In the genomic region with DNA sequence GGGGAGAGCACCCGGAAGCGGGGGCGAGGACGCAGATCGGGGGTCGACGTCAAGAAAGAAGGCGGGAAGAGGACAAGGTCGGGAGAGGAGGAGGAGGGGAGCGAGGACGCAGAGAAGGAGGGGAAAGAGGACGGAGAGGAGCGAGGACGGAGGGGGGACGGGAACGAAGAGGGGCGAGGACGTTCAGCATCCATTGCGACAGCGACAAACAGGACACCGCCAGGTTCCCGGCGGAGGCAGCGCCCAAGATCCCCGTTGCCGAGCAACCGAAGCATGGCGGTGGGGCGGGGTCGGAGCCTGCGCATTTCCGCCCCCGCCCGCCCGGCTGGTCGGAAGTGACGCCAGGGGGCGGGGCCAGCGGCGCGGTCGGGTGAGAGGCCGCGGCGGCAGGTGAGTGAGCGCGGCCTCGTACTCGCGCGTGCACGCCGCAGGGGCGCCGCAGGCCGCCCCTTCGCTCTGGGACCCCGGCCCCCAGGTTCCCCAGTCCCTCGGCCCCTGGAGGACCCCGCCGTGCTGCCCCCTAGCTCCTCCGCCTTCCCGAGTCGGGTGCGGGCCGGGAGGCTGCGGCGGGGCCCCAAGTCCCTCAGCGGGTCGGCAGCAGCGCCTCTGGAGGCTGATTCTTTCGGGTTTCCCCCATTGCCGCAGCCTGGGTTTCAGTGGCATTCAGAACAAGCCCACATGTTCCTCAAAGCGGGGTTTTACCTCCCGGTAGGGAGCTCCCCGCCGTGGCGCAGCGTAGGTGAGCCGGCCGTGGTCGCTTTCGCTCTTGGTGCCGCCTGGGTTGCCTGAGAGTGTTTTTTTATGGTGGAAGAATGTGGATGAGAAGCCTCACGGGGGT, we compare ENCODE assay signal across 8 cellular contexts. TPM values are rescaled to one million over a fixed set of nuclear protein-coding genes. Genes with fewer than 3 reads are reported as not detected.
A peak's percentile ranks its signal among the peaks of the same experiment; 100 is the strongest.
DNase-seq lines count a peak whose midpoint lies in the region; ATAC-seq, FAIRE-seq and TF ChIP-seq lines count a peak whose summit lies in the region.

A gene with protein sequence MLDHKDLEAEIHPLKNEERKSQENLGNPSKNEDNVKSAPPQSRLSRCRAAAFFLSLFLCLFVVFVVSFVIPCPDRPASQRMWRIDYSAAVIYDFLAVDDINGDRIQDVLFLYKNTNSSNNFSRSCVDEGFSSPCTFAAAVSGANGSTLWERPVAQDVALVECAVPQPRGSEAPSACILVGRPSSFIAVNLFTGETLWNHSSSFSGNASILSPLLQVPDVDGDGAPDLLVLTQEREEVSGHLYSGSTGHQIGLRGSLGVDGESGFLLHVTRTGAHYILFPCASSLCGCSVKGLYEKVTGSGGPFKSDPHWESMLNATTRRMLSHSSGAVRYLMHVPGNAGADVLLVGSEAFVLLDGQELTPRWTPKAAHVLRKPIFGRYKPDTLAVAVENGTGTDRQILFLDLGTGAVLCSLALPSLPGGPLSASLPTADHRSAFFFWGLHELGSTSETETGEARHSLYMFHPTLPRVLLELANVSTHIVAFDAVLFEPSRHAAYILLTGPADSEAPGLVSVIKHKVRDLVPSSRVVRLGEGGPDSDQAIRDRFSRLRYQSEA (plus strand): TSS at position 354 of the 838 bp plus-strand sequence. CDS start 19,593 bp downstream, outside the sequence.

- peak within 1 kb of the TSS; percentile 95 for H3K27ac Mint-ChIP-seq in activated CD8-positive, alpha-beta memory T cell treated with anti-CD3 and anti-CD28 coated beads, Interleukin-2, amount 10 ng/mL, durations not matched to agents 7 days and 5 days
- H3K27ac Mint-ChIP-seq in endodermal cell: peak within 1 kb of the TSS; percentile 99

- DNase-seq in D721Med (ENCODE audit: insufficient read length, low spot score): peak; percentile 86
- DNase-seq in NT2/D1 (ENCODE audit: low read depth, low spot score): peak; percentile 95
- peak; percentile 96 for DNase-seq in activated CD8-positive, alpha-beta memory T cell treated with anti-CD3 and anti-CD28 coated beads, Interleukin-2, amount 10 ng/mL, durations not matched to agents 7 days and 5 days
- DNase-seq in endodermal cell: peak; percentile 97
- peak; percentile 98 for DNase-seq in mesenteric fat pad (ENCODE audit: low spot score)
- DNase-seq in stimulated activated CD8-positive, alpha-beta memory T cell treated with anti-CD3 and anti-CD28 coated beads, Interleukin-15, amount 100 ng/mL, for 24 hours (ENCODE audit: low read depth): peak; percentile 92

- H3K4me3 ChIP-seq in HUES6 (ENCODE audit: low read depth, low read length): peak within 1 kb of the TSS; percentile 68
- H3K4me3 ChIP-seq in NT2/D1 (ENCODE audit: insufficient read length, low read depth): peak within 1 kb of the TSS; percentile 85
- H3K4me3 ChIP-seq in endodermal cell (ENCODE audit: low read length): peak within 1 kb of the TSS; percentile 84

- no peaks in the 10 kb centered on the region for H3K36me3 Mint-ChIP-seq in activated CD8-positive, alpha-beta memory T cell treated with anti-CD3 and anti-CD28 coated beads, Interleukin-2, amount 10 ng/mL, durations not matched to agents 7 days and 5 days
- peaks cover 8% of the 10 kb centered on the region for H3K36me3 Mint-ChIP-seq in endodermal cell (ENCODE audit: low read depth)

- H3K27me3 ChIP-seq in HUES6 (ENCODE audit: control insufficient read depth, insufficient read depth, low read length): no peaks in the 10 kb centered on the region
- H3K27me3 ChIP-seq in NT2/D1 (ENCODE audit: insufficient read depth, insufficient read length): no peaks in the 10 kb centered on the region
- no peaks in the 10 kb centered on the region for H3K27me3 ChIP-seq in endodermal cell (ENCODE audit: control insufficient read depth, insufficient read depth, low read length, poor library complexity, severe bottlenecking)

- H3K9ac ChIP-seq in HUES6 (ENCODE audit: low read length) (peak within 1 kb of the TSS; percentile 70), NT2/D1 (ENCODE audit: insufficient read length, low read depth) (peak within 1 kb of the TSS; percentile 96), endodermal cell (ENCODE audit: extremely low read depth, low read length, poor library complexity, severe bottlenecking) (peak within 1 kb of the TSS; percentile 94)

- ATAC-seq in GM21423 (IDR thresholded peaks at IDR 0.05; ENCODE audit: unreplicated experiment): peak; percentile 82
- ATAC-seq in activated CD8-positive, alpha-beta memory T cell treated with anti-CD3 and anti-CD28 coated beads, Interleukin-2, amount 10 ng/mL, durations not matched to agents 7 days and 5 days: peak; percentile 86

- peaks cover 8% of the 10 kb centered on the region for H3K27me3 Mint-ChIP-seq in activated CD8-positive, alpha-beta memory T cell treated with anti-CD3 and anti-CD28 coated beads, Interleukin-2, amount 10 ng/mL, durations not matched to agents 7 days and 5 days
- no peaks in the 10 kb centered on the region for H3K27me3 Mint-ChIP-seq in endodermal cell (ENCODE audit: insufficient read depth)

- peak within 1 kb of the TSS; percentile 95 for H3K4me3 Mint-ChIP-seq in activated CD8-positive, alpha-beta memory T cell treated with anti-CD3 and anti-CD28 coated beads, Interleukin-2, amount 10 ng/mL, durations not matched to agents 7 days and 5 days
- H3K4me3 Mint-ChIP-seq in endodermal cell: peak within 1 kb of the TSS; percentile 85

- FAIRE-seq in D721Med (lab: Jason Lieb, UNC): no peak

- H3K9me3 Mint-ChIP-seq in activated CD8-positive, alpha-beta memory T cell treated with anti-CD3 and anti-CD28 coated beads, Interleukin-2, amount 10 ng/mL, durations not matched to agents 7 days and 5 days (ENCODE audit: low read depth): no peaks in the 10 kb centered on the region
- H3K9me3 Mint-ChIP-seq in endodermal cell: peaks cover 2% of the 10 kb centered on the region

- H3K36me3 ChIP-seq in HUES6 (ENCODE audit: control insufficient read depth, insufficient read depth, low read length) (no peaks in the 10 kb centered on the region), NT2/D1 (ENCODE audit: insufficient read depth, insufficient read length, low read length) (peaks cover 11% of the 10 kb centered on the region), endodermal cell (ENCODE audit: control insufficient read depth, insufficient read depth, low read length) (no peaks in the 10 kb centered on the region)

- H3K9me3 ChIP-seq in HUES6 (ENCODE audit: control insufficient read depth, insufficient read depth, low read depth, low read length) (no peaks in the 10 kb centered on the region), NT2/D1 (ENCODE audit: insufficient read depth, low read length) (no peaks in the 10 kb centered on the region), endodermal cell (ENCODE audit: control insufficient read depth, low read length) (no peaks in the 10 kb centered on the region)

- H3K4me1 Mint-ChIP-seq in activated CD8-positive, alpha-beta memory T cell treated with anti-CD3 and anti-CD28 coated beads, Interleukin-2, amount 10 ng/mL, durations not matched to agents 7 days and 5 days: peaks cover 13% of the 10 kb centered on the region
- no peaks in the 10 kb centered on the region for H3K4me1 Mint-ChIP-seq in endodermal cell

- TF ChIP-seq CTCF in D721Med (IDR thresholded peaks at IDR 0.05; ENCODE audit: insufficient read depth, missing control alignments): no peak
- peak; percentile 71 for TF ChIP-seq CTCF in endodermal cell (conservative IDR thresholded peaks at IDR 0.05)

- CTCF ChIA-PET in activated CD8-positive, alpha-beta memory T cell treated with anti-CD3 and anti-CD28 coated beads, Interleukin-2, amount 10 ng/mL, durations not matched to agents 7 days and 5 days (lab: Charles Lee): interaction anchor here (0.8 to 2.0 kb wide), 13 partner anchors 9 to 158 kb away, joined by 3 to 12 read pairs (median 4); a partner anchor contains a TSS

- WGBS in endodermal cell (ENCODE audit: insufficient coverage in 1 of 2, insufficient read length in 1 of 2), 2 experiments: 0 to 1% methylated on average over 32 to 85 of the region's 85 CpGs

- H3K4me1 ChIP-seq in HUES6 (ENCODE audit: control insufficient read depth, insufficient read depth, low read length) (no peaks in the 10 kb centered on the region), NT2/D1 (ENCODE audit: insufficient read depth, insufficient read length) (peaks cover 7% of the 10 kb centered on the region), endodermal cell (ENCODE audit: control insufficient read depth, insufficient read depth, low read length) (no peaks in the 10 kb centered on the region)

- H3K27ac ChIP-seq in HUES6 (ENCODE audit: low read depth, low read length): peak within 1 kb of the TSS; percentile 69
- H3K27ac ChIP-seq in endodermal cell (ENCODE audit: low read depth, low read length): peak within 1 kb of the TSS; percentile 92

RNA-seq across cellular contexts. Expression of the gene that starts here (rescaled TPM):
- total RNA-seq in activated CD8-positive, alpha-beta memory T cell treated with anti-CD3 and anti-CD28 coated beads, Interleukin-2, amount 10 ng/mL, durations not matched to agents 7 days and 5 days: 10 to 100 TPM in 1 of 2 experiments, 1 to 10 TPM in 1; 9.1 to 10.1 TPM
- total RNA-seq in endodermal cell: 100 to 1,000 TPM; 123 to 130 TPM
- 85.6 TPM for polyA plus RNA-seq in endodermal cell (2013, experiment 1 of 2)
- 78.2 TPM for polyA plus RNA-seq in endodermal cell (2013, experiment 2 of 2)
- total RNA-seq in mesenteric fat pad: 90.6 TPM

Comparison
In these comparisons a context has a peak if more than half of its experiments do, and no peak if none do; other contexts are left out.
1. Peak in every context shown above with its lines: DNase-seq, ATAC-seq, H3K4me3 ChIP-seq and H3K27ac ChIP-seq.